ENCODE assay signal across 16 cellular contexts in the genomic region with DNA sequence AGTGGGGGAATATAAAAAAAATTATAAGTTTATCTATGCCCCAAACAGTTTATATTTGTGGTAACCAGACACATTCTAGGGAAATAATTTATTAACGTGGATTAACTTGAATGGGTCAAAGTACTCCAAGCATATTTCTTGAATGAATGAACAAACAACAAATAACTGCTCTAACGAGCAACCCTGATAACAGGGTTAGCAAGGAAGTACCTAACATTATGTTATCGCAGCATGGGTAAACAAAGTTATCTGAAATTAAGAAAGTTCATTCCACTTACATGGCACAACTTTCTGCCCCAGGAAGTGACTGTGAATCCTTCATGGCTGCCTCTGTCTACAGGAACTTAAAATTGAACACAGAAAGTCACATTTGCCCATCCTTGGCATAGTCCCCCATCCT.
"Had no signal": no experiment of that assay in that cellular context is flagged by ENCODE, and none has a peak within 500 bp of the region (broad histone marks: within the 10 kb centered on the region; RNA-seq: fewer than 3 reads in every experiment).

No MANE protein-coding gene starts in this region.

- H3K4me3 ChIP-seq: ascending aorta, esophagus squamous epithelium, psoas muscle, stomach had no signal

- H3K9me3 ChIP-seq: ascending aorta, esophagus squamous epithelium, psoas muscle, stomach had no signal

- H3K27ac Mint-ChIP-seq: stimulated activated effector memory CD8-positive, alpha-beta T cell treated with anti-CD3 and anti-CD28 coated beads, Interleukin-12 subunit alpha, Interleukin-12 subunit beta, amount 100 ng/mL, for 72 hours had no signal

- H3K4me3 Mint-ChIP-seq: neural crest cell; stimulated activated effector memory CD8-positive, alpha-beta T cell treated with anti-CD3 and anti-CD28 coated beads, Interleukin-12 subunit alpha, Interleukin-12 subunit beta, amount 100 ng/mL, for 72 hours had no signal

- H3K36me3 Mint-ChIP-seq: stimulated activated effector memory CD8-positive, alpha-beta T cell treated with anti-CD3 and anti-CD28 coated beads, Interleukin-12 subunit alpha, Interleukin-12 subunit beta, amount 100 ng/mL, for 72 hours had no signal

- H3K4me1 Mint-ChIP-seq: neural crest cell; stimulated activated effector memory CD8-positive, alpha-beta T cell treated with anti-CD3 and anti-CD28 coated beads, Interleukin-12 subunit alpha, Interleukin-12 subunit beta, amount 100 ng/mL, for 72 hours had no signal

- H3K36me3 ChIP-seq: ascending aorta, esophagus squamous epithelium, stomach had no signal

- ATAC-seq: psoas muscle; stimulated activated effector memory CD8-positive, alpha-beta T cell treated with anti-CD3 and anti-CD28 coated beads, Interleukin-12 subunit alpha, Interleukin-12 subunit beta, amount 100 ng/mL, for 72 hours had no signal

- H3K27ac ChIP-seq: ascending aorta, psoas muscle, stomach had no signal

- H3K4me1 ChIP-seq: ascending aorta, psoas muscle had no signal

- DNase-seq: activated CD4-positive, alpha-beta T cell treated with anti-CD3 and anti-CD28 coated beads for 1 hour; activated CD8-positive, alpha-beta memory T cell treated with anti-CD3 and anti-CD28 coated beads for 24 hours; activated CD8-positive, alpha-beta memory T cell treated with anti-CD3 and anti-CD28 coated beads, Interleukin-2, amount 50 U/mL, for 48 hours; activated effector memory CD4-positive, alpha-beta T cell treated with anti-CD3 and anti-CD28 coated beads, Interleukin-2, amount 50 U/mL, for 16 hours; activated naive CD4-positive, alpha-beta T cell treated with anti-CD3 and anti-CD28 coated beads, Interleukin-2, amount 50 U/mL, for 16 hours; activated T-cell treated with anti-CD3 and anti-CD28 coated beads, Interleukin-2, amount 50 U/mL, for 48 hours; effector CD4-positive, alpha-beta T cell; esophagus squamous epithelium; midbrain; psoas muscle; stimulated activated CD4-positive, alpha-beta T cell treated with anti-CD3 and anti-CD28 coated beads, Interleukin-4, amount 100 ng/mL, for 24 hours; stomach; trophoblast cell had no signal

- H3K27me3 ChIP-seq: ascending aorta, esophagus squamous epithelium, stomach had no signal
